ENCODE assay signal across 1 cellular context in genomic region chr19:7928741-7929701, GRCh38.
TF ChIP-seq lines count a peak whose summit lies in the region.

No MANE protein-coding gene starts in this region.

TF ChIP-seq in WTC11, 78 proteins besides CTCF, POLR2A, EP300 and RAD21 (continued from another document):
- TF ChIP-seq, protein P1, sequence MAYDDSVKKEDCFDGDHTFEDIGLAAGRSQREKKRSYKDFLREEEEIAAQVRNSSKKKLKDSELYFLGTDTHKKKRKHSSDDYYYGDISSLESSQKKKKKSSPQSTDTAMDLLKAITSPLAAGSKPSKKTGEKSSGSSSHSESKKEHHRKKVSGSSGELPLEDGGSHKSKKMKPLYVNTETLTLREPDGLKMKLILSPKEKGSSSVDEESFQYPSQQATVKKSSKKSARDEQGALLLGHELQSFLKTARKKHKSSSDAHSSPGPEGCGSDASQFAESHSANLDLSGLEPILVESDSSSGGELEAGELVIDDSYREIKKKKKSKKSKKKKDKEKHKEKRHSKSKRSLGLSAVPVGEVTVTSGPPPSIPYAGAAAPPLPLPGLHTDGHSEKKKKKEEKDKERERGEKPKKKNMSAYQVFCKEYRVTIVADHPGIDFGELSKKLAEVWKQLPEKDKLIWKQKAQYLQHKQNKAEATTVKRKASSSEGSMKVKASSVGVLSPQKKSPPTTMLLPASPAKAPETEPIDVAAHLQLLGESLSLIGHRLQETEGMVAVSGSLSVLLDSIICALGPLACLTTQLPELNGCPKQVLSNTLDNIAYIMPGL (CRISPR knock-in tag; IDR thresholded peaks at IDR 0.05) = no peak
- TF ChIP-seq TEAD1 (CRISPR knock-in tag; IDR thresholded peaks at IDR 0.05) (no peak), NR1H2 (CRISPR knock-in tag; IDR thresholded peaks at IDR 0.05) (no peak), KAT7 (CRISPR knock-in tag; IDR thresholded peaks at IDR 0.05; ENCODE audit: borderline replicate concordance) (no peak)
